In the genomic region with DNA sequence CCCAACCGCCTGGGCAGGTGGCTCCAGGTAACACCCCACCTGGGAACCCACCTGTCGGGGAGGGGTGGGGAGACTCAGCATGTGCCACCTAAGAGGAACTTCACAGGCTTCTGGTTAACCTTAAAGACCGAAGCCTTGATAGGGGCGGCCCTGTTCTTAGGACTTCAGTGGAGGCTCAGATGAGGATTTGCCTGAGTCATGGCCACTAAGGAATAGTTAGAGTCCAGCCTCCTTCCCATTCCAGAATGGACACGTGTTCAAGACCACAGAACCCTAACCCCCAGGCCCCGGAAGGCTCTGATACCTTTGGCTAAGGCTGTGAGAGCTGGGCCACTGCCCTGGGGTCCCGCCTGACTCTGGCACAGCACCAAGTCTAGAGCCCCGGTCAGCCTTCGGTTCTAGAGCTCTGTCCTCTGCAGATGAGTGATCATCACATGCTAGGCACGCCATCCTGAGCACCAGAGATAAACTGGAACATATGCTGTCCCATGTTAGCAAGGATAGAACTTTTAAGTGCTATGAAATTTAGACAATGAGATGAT, we compare ENCODE assay signal across 35 cellular contexts. TPM values are rescaled to one million over a fixed set of nuclear protein-coding genes. Genes with fewer than 3 reads are reported as not detected.
"Had no signal": no experiment of that assay in that cellular context is flagged by ENCODE, and none has a peak within 500 bp of the region (broad histone marks: within the 10 kb centered on the region; RNA-seq: fewer than 3 reads in every experiment).

No MANE protein-coding gene starts in this region.

- FAIRE-seq: bronchial epithelial cell had no signal

- H3K4me1 ChIP-seq: Peyer's patch had no signal

- H3K4me3 ChIP-seq: Peyer's patch had no signal

- H3K27ac ChIP-seq: Peyer's patch, RWPE1, WERI-Rb-1 had no signal

- H3K27me3 ChIP-seq: Peyer's patch had no signal

- DNase-seq: activated CD4-positive, alpha-beta memory T cell treated with anti-CD3 and anti-CD28 coated beads, Interleukin-2, amount 10 ng/mL, durations not matched to agents 7 days and 5 days; activated CD4-positive, alpha-beta T cell treated with anti-CD3 and anti-CD28 coated beads for 1 hour; activated CD4-positive, alpha-beta T cell treated with anti-CD3 and anti-CD28 coated beads for 48 hours; activated CD4-positive, CD25-positive, alpha-beta regulatory T cell; activated CD8-positive, alpha-beta memory T cell treated with anti-CD3 and anti-CD28 coated beads for 24 hours; activated CD8-positive, alpha-beta memory T cell treated with anti-CD3 and anti-CD28 coated beads, Interleukin-2, amount 10 ng/mL, durations not matched to agents 7 days and 5 days; activated CD8-positive, alpha-beta memory T cell treated with anti-CD3 and anti-CD28 coated beads, Interleukin-2, amount 50 U/mL, for 48 hours; activated effector memory CD4-positive, alpha-beta T cell treated with Interleukin-2 at 50 U/mL for 16 hours; activated naive CD4-positive, alpha-beta T cell treated with anti-CD3 and anti-CD28 coated beads, Interleukin-2, amount 10 ng/mL, durations not matched to agents 7 days and 5 days; activated naive CD8-positive, alpha-beta T cell treated with anti-CD3 and anti-CD28 coated beads, Interleukin-2, amount 50 U/mL, for 24 hours; activated T-cell treated with anti-CD3 and anti-CD28 coated beads, Interleukin-2, amount 50 U/mL, for 48 hours; anterior cingulate cortex; caudate nucleus; cerebellar nuclear complex; NCI-H1048; NCI-H1105 treated with DMSO at 0.1 percent for 48 hours; NCI-H1436; NCI-H1694; NCI-H1930; NCI-H2081 treated with DMSO at 0.1 percent for 48 hours; NCI-H345; NCI-H524 treated with DMSO at 0.1 percent for 48 hours; PC-3; Peyer's patch; SIG-M5; SW 1271; T-helper 1 cell; T-helper 2 cell; T-helper 9 cell; WERI-Rb-1 had no signal

- H3K36me3 ChIP-seq: Peyer's patch, WERI-Rb-1 had no signal

- H3K9me3 ChIP-seq: Peyer's patch had no signal

- ATAC-seq: activated CD8-positive, alpha-beta memory T cell treated with anti-CD3 and anti-CD28 coated beads, Interleukin-2, amount 10 ng/mL, durations not matched to agents 7 days and 5 days; activated naive CD8-positive, alpha-beta T cell treated with anti-CD3 and anti-CD28 coated beads, Interleukin-2, amount 50 U/mL, for 24 hours; PC-3; Right ventricle myocardium inferior had no signal

RNA-seq across cellular contexts. Expression of gene PADI6, which starts 20.3 kb away (rescaled TPM):
- total RNA-seq: activated CD8-positive, alpha-beta memory T cell treated with anti-CD3 and anti-CD28 coated beads, Interleukin-2, amount 10 ng/mL, durations not matched to agents 7 days and 5 days; bronchial epithelial cell; MCF 10A; NCI-H460; PC-3; Peyer's patch; Right ventricle myocardium inferior had no signal
